ENCODE assay signal across 10 cellular contexts in the genomic region with DNA sequence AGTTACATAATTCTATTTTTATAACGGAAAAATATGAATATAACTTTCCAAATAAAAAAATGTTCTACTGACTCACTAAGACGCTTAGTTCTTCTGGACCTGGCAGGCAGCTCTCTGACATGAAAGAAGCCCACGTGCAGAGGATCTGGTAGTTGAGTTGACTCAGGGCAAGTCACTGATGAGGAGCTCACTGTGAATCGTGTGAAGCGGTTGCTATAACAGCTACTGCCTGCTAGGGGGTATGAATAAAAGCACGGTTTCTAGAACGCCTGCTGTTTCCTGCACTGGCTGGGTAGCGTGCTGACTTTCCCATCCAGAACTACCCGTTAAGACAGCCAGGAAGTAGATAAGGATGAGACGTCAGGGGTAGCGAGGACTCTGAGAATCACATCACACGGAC. TPM values are rescaled to one million over a fixed set of nuclear protein-coding genes. Genes with fewer than 3 reads are reported as not detected.
DNase-seq lines count a peak whose midpoint lies in the region; TF ChIP-seq lines count a peak whose summit lies in the region.
"Had no signal": no experiment of that assay in that cellular context is flagged by ENCODE, and none has a peak within 500 bp of the region (broad histone marks: within the 10 kb centered on the region; RNA-seq: fewer than 3 reads in every experiment).

No MANE protein-coding gene starts in this region.

- no peaks in the 10 kb centered on the region for H3K4me1 ChIP-seq in testis
- H3K4me1 ChIP-seq in BE2C: no peaks in the 10 kb centered on the region

- H3K36me3 ChIP-seq in testis (ENCODE audit: low read depth, missing control alignments): no peaks in the 10 kb centered on the region
- H3K36me3 ChIP-seq in BE2C: no peaks in the 10 kb centered on the region

- H3K4me3 Mint-ChIP-seq in activated naive CD4-positive, alpha-beta T cell treated with anti-CD3 and anti-CD28 coated beads, Interleukin-2, amount 50 U/mL, for 24 hours: peak overlapping the region; percentile 58
- H3K4me3 Mint-ChIP-seq in nephron progenitor cell: no peak overlapping the region
- H3K4me3 Mint-ChIP-seq: memory B cell had no signal

- intact Hi-C loops in testis (cut with DNase I; ENCODE audit: low total_unique reads): no loop called here

- DNase-seq in activated gamma-delta T cell treated with Interleukin-2 at 50 U/mL for 16 hours (peak; percentile 7), activated gamma-delta T cell (lab: John Stamatoyannopoulos, UW) (no peak), iPS DF 19.7 (ENCODE audit: low read depth, low spot score) (peak; percentile 45), testis (peak; percentile 24), cerebellar nuclear complex (lab: John Stamatoyannopoulos, UW) (no peak), BE2C (no peak), nephron progenitor cell (no peak)
- DNase-seq: DMS79 treated with DMSO at 0.1 percent for 48 hours had no signal

- TF ChIP-seq POLR2A in testis (IDR thresholded peaks at IDR 0.05): no peak

- H3K4me1 Mint-ChIP-seq in activated naive CD4-positive, alpha-beta T cell treated with anti-CD3 and anti-CD28 coated beads, Interleukin-2, amount 50 U/mL, for 24 hours: peaks cover 31% of the 10 kb centered on the region
- peaks cover 33% of the 10 kb centered on the region for H3K4me1 Mint-ChIP-seq in nephron progenitor cell
- H3K4me1 Mint-ChIP-seq: memory B cell had no signal

- WGBS in testis, 2 donors: 51 to 58% methylated on average over 12 of the region's 12 CpGs

- H3K27ac Mint-ChIP-seq in activated naive CD4-positive, alpha-beta T cell treated with anti-CD3 and anti-CD28 coated beads, Interleukin-2, amount 50 U/mL, for 24 hours: peak overlapping the region; percentile 96
- no peak overlapping the region for H3K27ac Mint-ChIP-seq in nephron progenitor cell
- H3K27ac Mint-ChIP-seq: memory B cell had no signal

- no peaks in the 10 kb centered on the region for H3K9me3 Mint-ChIP-seq in activated naive CD4-positive, alpha-beta T cell treated with anti-CD3 and anti-CD28 coated beads, Interleukin-2, amount 50 U/mL, for 24 hours
- H3K9me3 Mint-ChIP-seq in nephron progenitor cell: peaks cover 12% of the 10 kb centered on the region
- H3K9me3 Mint-ChIP-seq: memory B cell had no signal

- peaks cover 1% of the 10 kb centered on the region for H3K36me3 Mint-ChIP-seq in activated naive CD4-positive, alpha-beta T cell treated with anti-CD3 and anti-CD28 coated beads, Interleukin-2, amount 50 U/mL, for 24 hours
- no peaks in the 10 kb centered on the region for H3K36me3 Mint-ChIP-seq in nephron progenitor cell (ENCODE audit: low read depth)
- H3K36me3 Mint-ChIP-seq: memory B cell had no signal

- TF ChIP-seq CTCF in testis (IDR thresholded peaks at IDR 0.05): no peak
- no peak; the same call in 1 of the 2 replicates for TF ChIP-seq CTCF in BE2C (IDR thresholded peaks at IDR 0.05; ENCODE audit: low read depth, low read length)
- TF ChIP-seq CTCF in nephron progenitor cell (IDR thresholded peaks at IDR 0.05): no peak

- H3K27me3 ChIP-seq in testis (no peaks in the 10 kb centered on the region), BE2C (no peaks in the 10 kb centered on the region)

- H3K27ac ChIP-seq in testis: no peak overlapping the region

- H3K9me3 ChIP-seq in testis: no peaks in the 10 kb centered on the region
- H3K9me3 ChIP-seq in BE2C: no peaks in the 10 kb centered on the region

- H3K4me3 ChIP-seq in testis: no peak overlapping the region
- no peak overlapping the region for H3K4me3 ChIP-seq in BE2C (ENCODE audit: low read depth, low read length)

- peaks cover 4% of the 10 kb centered on the region for H3K27me3 Mint-ChIP-seq in activated naive CD4-positive, alpha-beta T cell treated with anti-CD3 and anti-CD28 coated beads, Interleukin-2, amount 50 U/mL, for 24 hours
- H3K27me3 Mint-ChIP-seq in nephron progenitor cell (ENCODE audit: low read depth, poor library complexity): peaks cover 3% of the 10 kb centered on the region

RNA-seq across cellular contexts. Expression of a gene that starts 54.7 kb away (rescaled TPM):
- total RNA-seq in testis: 10 to 100 TPM; 27.3 to 30.8 TPM
- polyA plus RNA-seq in testis (ENCODE audit: insufficient read depth, low read depth, low replicate concordance): 36.2 TPM
- polyA plus RNA-seq in BE2C (2012; ENCODE audit: insufficient read depth, insufficient read length, low read depth): 1.7 TPM

Comparison
In these comparisons a context has a peak if more than half of its experiments do, and no peak if none do; other contexts are left out.
1. DNase-seq: peak in activated gamma-delta T cell treated with Interleukin-2 at 50 U/mL for 16 hours (single experiment), iPS DF 19.7 (single experiment) and testis (single experiment); none in activated gamma-delta T cell (single experiment), cerebellar nuclear complex (0 of 2), BE2C (single experiment) and nephron progenitor cell (single experiment).